Comparison of ENCODE assay signal across 12 cellular contexts in genomic region chr10:122656741-122657140, GRCh38. TPM values are rescaled to one million over a fixed set of nuclear protein-coding genes. Genes with fewer than 3 reads are reported as not detected.
A peak's percentile ranks its signal among the peaks of the same experiment; 100 is the strongest.
DNase-seq lines count a peak whose midpoint lies in the region; ATAC-seq and TF ChIP-seq lines count a peak whose summit lies in the region.
"Had no signal": no experiment of that assay in that cellular context is flagged by ENCODE, and none has a peak within 500 bp of the region (broad histone marks: within the 10 kb centered on the region; RNA-seq: fewer than 3 reads in every experiment).

No MANE protein-coding gene starts in this region.

- no peak for TF ChIP-seq EP300 in sigmoid colon (IDR thresholded peaks at IDR 0.05)

- H3K9me3 Mint-ChIP-seq in mesothelial cell of epicardium: no peaks in the 10 kb centered on the region
- H3K9me3 Mint-ChIP-seq: H9 had no signal

- ATAC-seq in upper lobe of right lung (no peak), GM21528 (IDR thresholded peaks at IDR 0.05; ENCODE audit: low FRiP score, unreplicated experiment) (no peak)

- no peaks in the 10 kb centered on the region for H3K36me3 Mint-ChIP-seq in mesothelial cell of epicardium

- H3K27ac ChIP-seq in VCaP: peak overlapping the region; percentile 73
- H3K27ac ChIP-seq in sigmoid colon: peak overlapping the region in 3 of 4 donors; percentile 42 to 71 (median 55)
- peak overlapping the region; percentile 59 for H3K27ac ChIP-seq in upper lobe of right lung

- DNase-seq in mesenteric fat pad (ENCODE audit: low spot score) (peak; percentile 59), sigmoid colon (peak; percentile 39), upper lobe of right lung (peak; percentile 54), Ammon's horn (ENCODE audit: low spot score) (no peak), mesothelial cell of epicardium (ENCODE audit: low spot score in 2 of 2, unreplicated experiment in 2 of 2) (no peak)
- DNase-seq: DMS53, GF-D8, GOT3, H9 had no signal

- TF ChIP-seq POLR2A in sigmoid colon (IDR thresholded peaks at IDR 0.05): no peak

- H3K36me3 ChIP-seq in sigmoid colon (no peaks in the 10 kb centered on the region), upper lobe of right lung (no peaks in the 10 kb centered on the region)

- no peaks in the 10 kb centered on the region for H3K4me1 Mint-ChIP-seq in mesothelial cell of epicardium

- H3K27ac Mint-ChIP-seq in mesothelial cell of epicardium: no peak overlapping the region
- H3K27ac Mint-ChIP-seq: H9 had no signal

- intact Hi-C loops in sigmoid colon (cut with DNase I): no loop called here
- intact Hi-C loops in upper lobe of right lung (cut with DNase I): no loop called here

- TF ChIP-seq CTCF in VCaP (conservative IDR thresholded peaks at IDR 0.05): no peak
- no peak for TF ChIP-seq CTCF in sigmoid colon (IDR thresholded peaks at IDR 0.05)
- TF ChIP-seq CTCF in upper lobe of right lung (IDR thresholded peaks at IDR 0.05): no peak
- no peak for TF ChIP-seq CTCF in mesothelial cell of epicardium (IDR thresholded peaks at IDR 0.05; ENCODE audit: unreplicated experiment)

- H3K27me3 ChIP-seq in sigmoid colon (no peaks in the 10 kb centered on the region), upper lobe of right lung (peaks cover 11% of the 10 kb centered on the region)

- no peak overlapping the region for H3K4me3 ChIP-seq in sigmoid colon
- no peak overlapping the region for H3K4me3 ChIP-seq in upper lobe of right lung

- H3K27me3 Mint-ChIP-seq in mesothelial cell of epicardium (ENCODE audit: low read depth): peaks cover 60% of the 10 kb centered on the region

- H3K9me3 ChIP-seq in sigmoid colon (no peaks in the 10 kb centered on the region), upper lobe of right lung (no peaks in the 10 kb centered on the region)

- no peak overlapping the region for H3K4me3 Mint-ChIP-seq in mesothelial cell of epicardium
- H3K4me3 Mint-ChIP-seq: H9 had no signal

- H3K4me1 ChIP-seq in sigmoid colon: peaks cover 0 to 27% (median 10%) of the 10 kb centered on the region in 4 donors
- H3K4me1 ChIP-seq in upper lobe of right lung: peaks cover 11% of the 10 kb centered on the region

- WGBS in sigmoid colon, 2 donors: 79 to 85% methylated on average over 5 of the region's 5 CpGs

RNA-seq across cellular contexts. Expression of gene C10orf120, which starts 42.9 kb away (rescaled TPM):
- total RNA-seq in mesenteric fat pad: not detected
- total RNA-seq in sigmoid colon: not detected
- polyA plus RNA-seq in sigmoid colon: not detected
- not detected for total RNA-seq in upper lobe of right lung
- not detected in 3 replicates for total RNA-seq in mesothelial cell of epicardium
- total RNA-seq: H9 had no signal
- polyA plus RNA-seq: BJ had no signal

Comparison
In these comparisons a context has a peak if more than half of its experiments do, and no peak if none do; other contexts are left out.
1. DNase-seq: peak in mesenteric fat pad (single experiment), sigmoid colon (single experiment) and upper lobe of right lung (single experiment); none in Ammon's horn (single experiment) and mesothelial cell of epicardium (0 of 2).
2. Peak in every context shown above with its lines, with median percentiles within 50 percentile points of each other: H3K27ac ChIP-seq.